In the genomic region with DNA sequence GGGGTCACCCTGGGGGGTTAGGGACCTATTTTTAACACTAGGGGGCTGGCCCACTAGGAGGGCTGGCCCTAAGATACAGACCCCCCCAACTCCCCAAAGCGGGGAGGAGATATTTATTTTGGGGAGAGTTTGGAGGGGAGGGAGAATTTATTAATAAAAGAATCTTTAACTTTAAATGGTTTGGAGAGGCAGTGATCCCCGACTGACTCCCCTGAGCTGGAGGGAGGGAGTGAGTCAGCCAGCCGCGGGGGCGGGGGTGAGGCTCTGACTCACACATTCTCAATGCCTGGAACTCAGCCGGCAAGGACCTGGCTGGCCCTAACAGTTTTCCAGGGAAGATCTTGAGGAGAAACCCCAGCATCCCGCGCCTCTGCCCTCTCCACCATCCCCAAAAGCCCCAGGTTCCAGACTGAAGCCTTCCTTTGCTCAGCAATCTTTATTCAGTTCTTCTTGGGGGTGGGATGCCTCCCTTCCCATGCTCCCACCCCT, we compare ENCODE assay signal across 8 cellular contexts. TPM values are rescaled to one million over a fixed set of nuclear protein-coding genes. Genes with fewer than 3 reads are reported as not detected.
DNase-seq lines count a peak whose midpoint lies in the region; ATAC-seq and TF ChIP-seq lines count a peak whose summit lies in the region.

No MANE protein-coding gene starts in this region.

- H3K27me3 Mint-ChIP-seq in activated T-cell treated with anti-CD3 and anti-CD28 coated beads, Interleukin-2, amount 50 U/mL, for 72 hours (ENCODE audit: low read depth), result peaks cover 17% of the 10 kb centered on the region
- no peaks in the 10 kb centered on the region for H3K27me3 Mint-ChIP-seq in natural killer cell (ENCODE audit: low read depth in 2 of 2)

- peak; percentile 39 to 46 for ATAC-seq in activated T-cell treated with anti-CD3 and anti-CD28 coated beads, Interleukin-2, amount 50 U/mL, for 72 hours (replicated peaks in 1 of 2)
- ATAC-seq in natural killer cell, result peak; percentile 18 to 36 (median 34)
- no peak for ATAC-seq in HG03439 (IDR thresholded peaks at IDR 0.05; ENCODE audit: unreplicated experiment)

- H3K27me3 ChIP-seq in esophagus (ENCODE audit: control insufficient read depth in 1 of 2, insufficient read depth in 2 of 2, low read length in 2 of 2), result no peaks in the 10 kb centered on the region

- BruUV-seq in OCI-LY7 (replicated peaks; lab: Mats Ljungman, UMichigan), result no TSS peak

- H3K27ac Mint-ChIP-seq in activated T-cell treated with anti-CD3 and anti-CD28 coated beads, Interleukin-2, amount 50 U/mL, for 72 hours, result peak overlapping the region; percentile 87
- peak overlapping the region; percentile 91 to 92 for H3K27ac Mint-ChIP-seq in natural killer cell

- H3K4me3 Mint-ChIP-seq in activated T-cell treated with anti-CD3 and anti-CD28 coated beads, Interleukin-2, amount 50 U/mL, for 72 hours, result peak overlapping the region; percentile 83 to 85
- peak overlapping the region; percentile 94 for H3K4me3 Mint-ChIP-seq in natural killer cell

- H3K4me3 ChIP-seq in OCI-LY7 (ENCODE audit: low read depth, low read length, poor library complexity, severe bottlenecking) (no peak overlapping the region), esophagus (ENCODE audit: low read depth in 1 of 2, low read length in 2 of 2) (peak overlapping the region in 1 of 2 donors; percentile 69)

- intact Hi-C loops in OCI-LY7 (cut with micrococcal nuclease; ENCODE audit: unreplicated experiment), result no loop called here
- intact Hi-C loops in natural killer cell (cut with micrococcal nuclease), result no loop called here

- POLR2A ChIA-PET in OCI-LY7 (lab: Charles Lee), result interaction anchor here (0.6 kb wide), 1 partner anchor 16 kb away, joined by 4 read pairs; no protein-coding TSS in a partner anchor

- in situ Hi-C loops in G401 (cut with HindIII; ENCODE audit: low sequenced_read_pairs), result no loop called here

- H3K36me3 Mint-ChIP-seq in activated T-cell treated with anti-CD3 and anti-CD28 coated beads, Interleukin-2, amount 50 U/mL, for 72 hours (ENCODE audit: insufficient read depth in 2 of 2), result peaks cover 0 to 5% of the 10 kb centered on the region in 2 donors
- no peaks in the 10 kb centered on the region for H3K36me3 Mint-ChIP-seq in natural killer cell

- no peaks in the 10 kb centered on the region for H3K79me2 ChIP-seq in OCI-LY7 (ENCODE audit: insufficient read depth, low read depth, low read length)

- no peaks in the 10 kb centered on the region for H4K20me1 ChIP-seq in OCI-LY7 (ENCODE audit: insufficient read depth, low read length)

- WGBS in esophagus, 2 donors, result 5 to 21% methylated on average over 7 to 8 of the region's 8 CpGs

- DNase-seq in G401 (ENCODE audit: low spot score), result peak; percentile 62
- no peak for DNase-seq in OCI-LY7 (ENCODE audit: low spot score)
- DNase-seq in activated T-cell treated with anti-CD3 and anti-CD28 coated beads, Interleukin-2, amount 50 U/mL, for 72 hours, result peak; percentile 91 to 94
- DNase-seq in natural killer cell, result peak; percentile 81
- peak; percentile 71 to 83 for DNase-seq in stimulated activated CD8-positive, alpha-beta memory T cell treated with anti-CD3 and anti-CD28 coated beads, Interleukin-7, amount 100 ng/mL, for 48 hours (ENCODE audit: extremely low read depth in 1 of 2, low read depth in 1 of 2)
- no peak for DNase-seq in iPS-NIHi11 (ENCODE audit: low spot score)

- H3K4me1 Mint-ChIP-seq in activated T-cell treated with anti-CD3 and anti-CD28 coated beads, Interleukin-2, amount 50 U/mL, for 72 hours (ENCODE audit: low read depth), result peaks cover 68% of the 10 kb centered on the region
- peaks cover 35 to 54% of the 10 kb centered on the region in 2 donors for H3K4me1 Mint-ChIP-seq in natural killer cell

- H3K9me3 ChIP-seq in OCI-LY7 (ENCODE audit: low read length) (no peaks in the 10 kb centered on the region), esophagus (ENCODE audit: control insufficient read depth in 2 of 2, insufficient read depth in 1 of 2, low read depth in 1 of 2, low read length in 1 of 2) (no peaks in the 10 kb centered on the region)

- H3K36me3 ChIP-seq in OCI-LY7 (ENCODE audit: insufficient read depth, low read length) (peaks cover 10% of the 10 kb centered on the region), esophagus (ENCODE audit: control insufficient read depth in 2 of 2, insufficient read depth in 2 of 2, low read length in 1 of 2) (peaks cover 5 to 18% of the 10 kb centered on the region in 2 donors)

- H3K4me1 ChIP-seq in OCI-LY7 (ENCODE audit: insufficient read depth, low read length, poor library complexity, severe bottlenecking), result peaks cover 39% of the 10 kb centered on the region
- H3K4me1 ChIP-seq in esophagus (ENCODE audit: control insufficient read depth in 2 of 2, insufficient read depth in 2 of 2, low read length in 1 of 2), result peaks cover 7 to 32% of the 10 kb centered on the region in 2 donors

- CTCF ChIA-PET in OCI-LY7 (lab: Charles Lee; ENCODE audit: unreplicated experiment), result interaction anchor here (0.6 kb wide), 1 partner anchor 108 kb away, joined by 3 read pairs; no protein-coding TSS in a partner anchor

- no peak overlapping the region for H2AFZ ChIP-seq in OCI-LY7 (ENCODE audit: low read length)

- peak overlapping the region; percentile 92 for H3K4me2 ChIP-seq in OCI-LY7 (ENCODE audit: low read length)

- H3K27ac ChIP-seq in OCI-LY7 (ENCODE audit: low read depth, low read length, poor library complexity, severe bottlenecking) (no peak overlapping the region), esophagus (ENCODE audit: low read depth in 2 of 2, low read length in 1 of 2) (peak overlapping the region; percentile 96 to 98)

- TF ChIP-seq CTCF in OCI-LY7 (conservative IDR thresholded peaks at IDR 0.05; ENCODE audit: low read length) (no peak), natural killer cell (IDR thresholded peaks at IDR 0.05) (no peak)

- no peaks in the 10 kb centered on the region for H3K9me3 Mint-ChIP-seq in activated T-cell treated with anti-CD3 and anti-CD28 coated beads, Interleukin-2, amount 50 U/mL, for 72 hours
- H3K9me3 Mint-ChIP-seq in natural killer cell, result no peaks in the 10 kb centered on the region

- H3K9me2 ChIP-seq in OCI-LY7 (ENCODE audit: insufficient read depth, low read length), result no peaks in the 10 kb centered on the region

RNA-seq across cellular contexts. Expression of a gene that starts 1.5 kb away (rescaled TPM):
- total RNA-seq in G401 (2014; rRNA removed; shearing (Covaris generic)), result 55.9 and 59.3 TPM in 2 replicates
- 17.1 and 29.1 TPM in 2 replicates for total RNA-seq in OCI-LY7 (2014; rRNA removed; shearing (Covaris generic))
- total RNA-seq in OCI-LY7 (2022) (32.2 and 39.4 TPM in 2 replicates), natural killer cell (10 to 100 TPM; 15.4 to 21.8 (median 16.0) TPM)
- total RNA-seq in activated T-cell treated with anti-CD3 and anti-CD28 coated beads, Interleukin-2, amount 50 U/mL, for 72 hours, result 10 to 100 TPM; 27.6 to 32.8 TPM
- 10 to 100 TPM; 58.8 to 73.6 TPM for polyA plus RNA-seq in esophagus

RNA-seq across cellular contexts. Expression of a gene that starts 1.6 kb away (rescaled TPM):
- total RNA-seq in G401 (2014; rRNA removed; shearing (Covaris generic)), result 106 and 120 TPM in 2 replicates
- total RNA-seq in OCI-LY7 (2014; rRNA removed; shearing (Covaris generic)), result 33.7 and 36.0 TPM in 2 replicates
- total RNA-seq in OCI-LY7 (2022) (26.3 and 33.6 TPM in 2 replicates), natural killer cell (10 to 100 TPM; 17.1 to 21.5 (median 17.2) TPM)
- 10 to 100 TPM; 49.1 to 50.9 TPM for total RNA-seq in activated T-cell treated with anti-CD3 and anti-CD28 coated beads, Interleukin-2, amount 50 U/mL, for 72 hours
- polyA plus RNA-seq in esophagus, result 10 to 100 TPM; 24.3 to 37.2 TPM

RNA-seq across cellular contexts. Expression of a gene that starts 2.1 kb away (rescaled TPM):
- total RNA-seq in G401 (2014; rRNA removed; shearing (Covaris generic)), result 128 and 129 TPM in 2 replicates
- 4.1 and 4.9 TPM in 2 replicates for total RNA-seq in OCI-LY7 (2014; rRNA removed; shearing (Covaris generic))
- 1.3 and 1.9 TPM in 2 replicates for total RNA-seq in OCI-LY7 (2022)
- 1 to 10 TPM; 3.9 to 4.0 TPM for total RNA-seq in activated T-cell treated with anti-CD3 and anti-CD28 coated beads, Interleukin-2, amount 50 U/mL, for 72 hours
- 10 to 100 TPM; 16.6 to 21.1 TPM for polyA plus RNA-seq in esophagus
- total RNA-seq in natural killer cell, result 1 to 10 TPM; 2.4 to 3.7 (median 3.1) TPM

RNA-seq across cellular contexts. Expression of a gene that starts 4.3 kb away (rescaled TPM):
- 1.7 and 2.7 TPM in 2 replicates for total RNA-seq in G401 (2014; rRNA removed; shearing (Covaris generic))
- not detected in 2 replicates for total RNA-seq in OCI-LY7 (2014; rRNA removed; shearing (Covaris generic))
- total RNA-seq in OCI-LY7 (2022), result not detected in 2 replicates
- total RNA-seq in activated T-cell treated with anti-CD3 and anti-CD28 coated beads, Interleukin-2, amount 50 U/mL, for 72 hours, result not detected
- under 1 TPM in 1 of 2 donors, not detected in 1; 0.06 TPM for polyA plus RNA-seq in esophagus
- total RNA-seq in natural killer cell, result not detected

RNA-seq across cellular contexts. Expression of a gene that starts 9.5 kb away (rescaled TPM):
- total RNA-seq in G401 (2014; rRNA removed; shearing (Covaris generic)), result not detected in 2 replicates
- 0.44 TPM in 1 of 2 replicates, not detected in the other for total RNA-seq in OCI-LY7 (2014; rRNA removed; shearing (Covaris generic))
- total RNA-seq in OCI-LY7 (2022) (0.42 and 0.59 TPM in 2 replicates), natural killer cell (under 1 TPM in 2 of 3 donors, not detected in 1; 0.34 to 0.35 TPM)
- total RNA-seq in activated T-cell treated with anti-CD3 and anti-CD28 coated beads, Interleukin-2, amount 50 U/mL, for 72 hours, result under 1 TPM in 1 of 2 donors, not detected in 1; 0.14 TPM
- under 1 TPM in 1 of 2 donors, not detected in 1; 0.02 TPM for polyA plus RNA-seq in esophagus

Comparison
In these comparisons a context has a peak if more than half of its experiments do, and no peak if none do; other contexts are left out.
1. DNase-seq: peak in G401 (single experiment), activated T-cell treated with anti-CD3 and anti-CD28 coated beads, Interleukin-2, amount 50 U/mL, for 72 hours (2 of 2), natural killer cell (single experiment) and stimulated activated CD8-positive, alpha-beta memory T cell treated with anti-CD3 and anti-CD28 coated beads, Interleukin-7, amount 100 ng/mL, for 48 hours (2 of 2); none in OCI-LY7 (single experiment) and iPS-NIHi11 (single experiment).
2. RNA of a gene that starts 2.1 kb away (total RNA-seq): 128 to 129 TPM in G401; 1.3 to 4.9 TPM in OCI-LY7, 3.9 to 4.0 TPM in activated T-cell treated with anti-CD3 and anti-CD28 coated beads, Interleukin-2, amount 50 U/mL, for 72 hours and 2.4 to 3.7 TPM in natural killer cell; every median in the first group is over 10 times any median in the second.